In genomic region chr2:211248841-211249240, GRCh38 we compare ENCODE assay signal across 1 cellular context.
TF ChIP-seq lines count a peak whose summit lies in the region.

No MANE protein-coding gene starts in this region.

TF ChIP-seq in WTC11, 78 proteins besides CTCF, POLR2A, EP300 and RAD21 (continued from another document):
- no peak for TF ChIP-seq ZMAT4 (CRISPR knock-in tag; IDR thresholded peaks at IDR 0.05)
- no peak for TF ChIP-seq ZNF138 (CRISPR knock-in tag; conservative IDR thresholded peaks at IDR 0.05)
- TF ChIP-seq ATF1 (CRISPR knock-in tag; IDR thresholded peaks at IDR 0.05) = no peak
- no peak for TF ChIP-seq NFYB (CRISPR knock-in tag; conservative IDR thresholded peaks at IDR 0.05; ENCODE audit: low read depth)
- TF ChIP-seq NFE2L1 (CRISPR knock-in tag; IDR thresholded peaks at IDR 0.05) = no peak
- TF ChIP-seq TEAD1 (CRISPR knock-in tag; IDR thresholded peaks at IDR 0.05) = no peak
- TF ChIP-seq GRHL2 (CRISPR knock-in tag; IDR thresholded peaks at IDR 0.05; ENCODE audit: insufficient replicate concordance, severe bottlenecking) = no peak
- TF ChIP-seq, protein P1, sequence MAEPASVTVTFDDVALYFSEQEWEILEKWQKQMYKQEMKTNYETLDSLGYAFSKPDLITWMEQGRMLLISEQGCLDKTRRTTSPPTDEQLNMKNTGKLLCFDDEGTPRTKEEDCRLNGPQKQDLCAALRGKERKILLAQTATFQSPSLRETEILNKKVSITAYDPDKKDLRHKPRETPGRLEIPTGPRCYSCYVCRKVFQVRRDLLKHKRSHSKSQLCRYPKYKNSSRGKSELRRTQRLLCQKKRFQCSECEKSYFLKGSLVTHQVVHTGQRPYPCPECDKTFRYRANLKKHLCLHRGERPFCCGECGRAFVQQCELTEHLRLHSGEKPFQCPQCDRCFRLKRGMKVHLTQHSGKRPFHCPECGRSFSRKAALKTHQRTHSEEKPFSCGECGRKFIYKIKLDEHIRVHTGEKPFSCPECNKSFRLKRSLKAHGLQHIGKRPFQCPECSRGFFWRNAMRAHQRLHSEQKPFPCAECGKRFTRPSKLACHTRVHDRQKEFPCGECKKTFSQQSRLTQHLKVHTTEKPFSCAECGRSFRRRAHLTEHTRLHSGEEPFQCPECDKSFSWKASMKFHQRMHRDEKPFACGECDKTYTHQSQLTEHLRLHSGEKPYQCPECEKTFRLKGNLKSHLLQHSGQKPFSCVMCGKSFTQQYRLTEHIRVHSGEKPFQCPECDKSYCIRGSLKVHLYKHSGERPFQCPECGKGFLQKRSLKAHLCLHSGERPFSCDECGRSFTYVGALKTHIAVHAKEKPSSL (CRISPR knock-in tag; conservative IDR thresholded peaks at IDR 0.05) = no peak
- no peak for TF ChIP-seq IRF2 (CRISPR knock-in tag; IDR thresholded peaks at IDR 0.05; ENCODE audit: borderline replicate concordance, low read depth)
- no peak for TF ChIP-seq ZBTB43 (CRISPR knock-in tag; IDR thresholded peaks at IDR 0.05)
- TF ChIP-seq FOXP1 (CRISPR knock-in tag; IDR thresholded peaks at IDR 0.05; ENCODE audit: borderline replicate concordance) = no peak
- TF ChIP-seq JUN (CRISPR knock-in tag; IDR thresholded peaks at IDR 0.05) = no peak
